In genomic region chr1:31479801-31480200, GRCh38 we compare ENCODE assay signal across 19 cellular contexts.
DNase-seq lines count a peak whose midpoint lies in the region; ATAC-seq and TF ChIP-seq lines count a peak whose summit lies in the region.
"Had no signal": no experiment of that assay in that cellular context is flagged by ENCODE, and none has a peak within 500 bp of the region (broad histone marks: within the 10 kb centered on the region; RNA-seq: fewer than 3 reads in every experiment).

No MANE protein-coding gene starts in this region.

- TF ChIP-seq CTCF in AG10803 (conservative IDR thresholded peaks at IDR 0.05; ENCODE audit: low read length) (no peak), foreskin keratinocyte (conservative IDR thresholded peaks at IDR 0.05) (no peak)

- DNase-seq in AG10803 (ENCODE audit: low read depth) (peak; percentile 15), HCEC 1CT (peak; percentile 22), amniotic epithelial cell (ENCODE audit: low read depth) (peak; percentile 77), foreskin keratinocyte (peak; percentile 43 to 56), SK-N-DZ (ENCODE audit: low spot score) (no peak), substantia nigra (lab: John Stamatoyannopoulos, UW) (no peak)
- no peak for DNase-seq in activated naive CD4-positive, alpha-beta T cell treated with anti-CD3 and anti-CD28 coated beads, Interleukin-2, amount 50 U/mL, for 16 hours
- DNase-seq: DMS53, GF-D8, H7, Kasumi-1, MV-4-11, NCI-H1417 treated with DMSO at 0.1 percent for 48 hours, NCI-H2029 treated with DMSO at 0.1 percent for 48 hours, NCI-H510A treated with DMSO at 0.1 percent for 48 hours, SJCRH30 had no signal

- peaks cover 18% of the 10 kb centered on the region for H3K4me1 ChIP-seq in foreskin keratinocyte

- ATAC-seq in foreskin keratinocyte (no peak), GM19467 (IDR thresholded peaks at IDR 0.05; ENCODE audit: unreplicated experiment) (no peak)

- H3K4me3 ChIP-seq in AG10803 (ENCODE audit: low read length), result no peak overlapping the region
- H3K4me3 ChIP-seq: SJCRH30 had no signal

- H3K27ac ChIP-seq in foreskin keratinocyte (no peak overlapping the region), substantia nigra (ENCODE audit: low read depth, low read length, poor library complexity, severe bottlenecking) (no peak overlapping the region)
- H3K27ac ChIP-seq: C4-2B, RWPE1, SJCRH30 had no signal

- H3K27me3 ChIP-seq in foreskin keratinocyte, result no peaks in the 10 kb centered on the region
- H3K27me3 ChIP-seq: SJCRH30 had no signal

Comparison
In these comparisons a context has a peak if more than half of its experiments do, and no peak if none do; other contexts are left out.
1. DNase-seq: peak in AG10803 (single experiment), HCEC 1CT (single experiment), amniotic epithelial cell (single experiment) and foreskin keratinocyte (2 of 2); none in activated naive CD4-positive, alpha-beta T cell treated with anti-CD3 and anti-CD28 coated beads, Interleukin-2, amount 50 U/mL, for 16 hours (single experiment), SK-N-DZ (single experiment) and substantia nigra (0 of 49).